ENCODE assay signal across 10 cellular contexts in genomic region chr7:7772385-7772784, GRCh38. TPM values are rescaled to one million over a fixed set of nuclear protein-coding genes. Genes with fewer than 3 reads are reported as not detected.
DNase-seq lines count a peak whose midpoint lies in the region; ATAC-seq and TF ChIP-seq lines count a peak whose summit lies in the region.
"Had no signal": no experiment of that assay in that cellular context is flagged by ENCODE, and none has a peak within 500 bp of the region (broad histone marks: within the 10 kb centered on the region; RNA-seq: fewer than 3 reads in every experiment).

No MANE protein-coding gene starts in this region.

- no peak overlapping the region for H2BK5ac ChIP-seq in mesendoderm (ENCODE audit: low read length)

- H3K4me2 ChIP-seq in SU-DHL-6 (ENCODE audit: low read depth, low read length, poor library complexity, severe bottlenecking) (peak overlapping the region; percentile 35), mesendoderm (ENCODE audit: low read length) (no peak overlapping the region)
- H3K4me2 ChIP-seq: KMS-11 had no signal

- no peak overlapping the region for H2BK15ac ChIP-seq in mesendoderm (replicated peaks; ENCODE audit: low read depth)

- H3K27ac ChIP-seq in SU-DHL-6 (ENCODE audit: low read depth, low read length) (no peak overlapping the region), esophagus muscularis mucosa (replicated peaks in 1 of 4) (no peak overlapping the region), mesendoderm (ENCODE audit: low read depth, low read length) (no peak overlapping the region)
- H3K27ac ChIP-seq: KMS-11, thoracic aorta had no signal

- H3K23ac ChIP-seq in mesendoderm (ENCODE audit: low read length) = no peak overlapping the region

- H2AK5ac ChIP-seq in mesendoderm (ENCODE audit: low read length) = no peak overlapping the region

- H4K8ac ChIP-seq in mesendoderm (ENCODE audit: low read depth, low read length) = no peak overlapping the region

- no peak for TF ChIP-seq EP300 in esophagus muscularis mucosa (IDR thresholded peaks at IDR 0.05)

- H3K9me3 ChIP-seq in SU-DHL-6 (ENCODE audit: insufficient read depth, low read length) (no peaks in the 10 kb centered on the region), esophagus muscularis mucosa (no peaks in the 10 kb centered on the region)
- H3K9me3 ChIP-seq: thoracic aorta had no signal

- H3K4me1 ChIP-seq in esophagus muscularis mucosa = peaks cover 0 to 10% (median 2%) of the 10 kb centered on the region in 4 donors
- no peaks in the 10 kb centered on the region for H3K4me1 ChIP-seq in mesendoderm (ENCODE audit: control insufficient read depth, low read depth, low read length)

- H3K18ac ChIP-seq in mesendoderm (ENCODE audit: low read length) = no peak overlapping the region

- no peak overlapping the region for H4K5ac ChIP-seq in mesendoderm (ENCODE audit: low read length)

- peak; percentile 35 for ATAC-seq in GM18520 (IDR thresholded peaks at IDR 0.05; ENCODE audit: unreplicated experiment)
- ATAC-seq in HG03108 (IDR thresholded peaks at IDR 0.05; ENCODE audit: unreplicated experiment) = peak; percentile 40
- no peak for ATAC-seq in HG03095 (IDR thresholded peaks at IDR 0.05; ENCODE audit: unreplicated experiment)

- 68% methylated on average over 6 of the region's 6 CpGs for WGBS in esophagus muscularis mucosa
- WGBS in mesendoderm (ENCODE audit: extremely low coverage, insufficient coverage, low lambda C conversion rate) = no CpG with 5 or more reads among the region's 6 CpGs

- H3K9me2 ChIP-seq in SU-DHL-6 (replicated peaks; ENCODE audit: insufficient read depth, low read length) = no peaks in the 10 kb centered on the region

- H2BK120ac ChIP-seq in mesendoderm (ENCODE audit: low read depth, low read length) = no peak overlapping the region

- H3K9ac ChIP-seq in SU-DHL-6 (ENCODE audit: low read length) = no peak overlapping the region
- no peak overlapping the region for H3K9ac ChIP-seq in mesendoderm (ENCODE audit: low read length)
- H3K9ac ChIP-seq: KMS-11 had no signal

- no peak for TF ChIP-seq POLR2A in esophagus muscularis mucosa (IDR thresholded peaks at IDR 0.05; ENCODE audit: low read depth)

- H3K4me3 ChIP-seq in SU-DHL-6 (ENCODE audit: insufficient read depth, low read length, poor library complexity, severe bottlenecking) = no peak overlapping the region
- no peak overlapping the region for H3K4me3 ChIP-seq in esophagus muscularis mucosa
- no peak overlapping the region for H3K4me3 ChIP-seq in mesendoderm (ENCODE audit: low read length)
- H3K4me3 ChIP-seq: thoracic aorta had no signal

- intact Hi-C loops in esophagus muscularis mucosa (cut with DNase I) = no loop called here

- no peak overlapping the region for H3K56ac ChIP-seq in mesendoderm (ENCODE audit: low read length)

- H3F3A ChIP-seq in SU-DHL-6 (ENCODE audit: insufficient read depth) = no peaks in the 10 kb centered on the region

- H2AFZ ChIP-seq in SU-DHL-6 (ENCODE audit: low read depth, low read length, severe bottlenecking) = no peak overlapping the region

- no peaks in the 10 kb centered on the region for H4K20me1 ChIP-seq in SU-DHL-6 (ENCODE audit: low read depth, low read length)

- H3K79me2 ChIP-seq in SU-DHL-6 (ENCODE audit: insufficient read depth, low read length) = no peaks in the 10 kb centered on the region
- no peaks in the 10 kb centered on the region for H3K79me2 ChIP-seq in mesendoderm (ENCODE audit: control insufficient read depth, insufficient read depth, low read length)

- no peak overlapping the region for H3K4ac ChIP-seq in mesendoderm (ENCODE audit: low read depth, low read length)

- TF ChIP-seq CTCF in SU-DHL-6 (IDR thresholded peaks at IDR 0.05; ENCODE audit: insufficient read depth, low read length, poor library complexity, severe bottlenecking) (no peak), esophagus muscularis mucosa (IDR thresholded peaks at IDR 0.05) (no peak)

- no peaks in the 10 kb centered on the region for H3K36me3 ChIP-seq in SU-DHL-6 (ENCODE audit: low read length)
- no peaks in the 10 kb centered on the region for H3K36me3 ChIP-seq in esophagus muscularis mucosa
- H3K36me3 ChIP-seq in mesendoderm (ENCODE audit: control insufficient read depth, insufficient read depth, low read length) = no peaks in the 10 kb centered on the region
- H3K36me3 ChIP-seq: thoracic aorta had no signal

- no peaks in the 10 kb centered on the region for H3K79me1 ChIP-seq in mesendoderm (ENCODE audit: low read length)

- DNase-seq in left kidney (ENCODE audit: low read depth, low spot score) (peak; percentile 72), NCI-H82 (lab: John Stamatoyannopoulos, UW) (no peak), esophagus muscularis mucosa (ENCODE audit: extremely low spot score) (no peak), mesendoderm (no peak)

- H3K27me3 ChIP-seq in SU-DHL-6 (ENCODE audit: low read length) = no peaks in the 10 kb centered on the region
- H3K27me3 ChIP-seq in esophagus muscularis mucosa = no peaks in the 10 kb centered on the region
- H3K27me3 ChIP-seq in mesendoderm (ENCODE audit: insufficient read depth, low read length, poor library complexity) = no peaks in the 10 kb centered on the region

RNA-seq across cellular contexts. Expression of gene RPA3, which starts 54.0 kb away (rescaled TPM):
- 10 to 100 TPM; 11.5 to 22.0 (median 16.3) TPM for total RNA-seq in esophagus muscularis mucosa
- polyA plus RNA-seq in mesendoderm (2013, experiment 1 of 2) = 105 TPM
- 110 TPM for polyA plus RNA-seq in mesendoderm (2013, experiment 2 of 2)
